Comparison of ENCODE assay signal across 13 cellular contexts in genomic region chr11:12815150-12815523, GRCh38.
A peak's percentile ranks its signal among the peaks of the same experiment; 100 is the strongest.
DNase-seq lines count a peak whose midpoint lies in the region; ATAC-seq and TF ChIP-seq lines count a peak whose summit lies in the region.
"Had no signal": no experiment of that assay in that cellular context is flagged by ENCODE, and none has a peak within 500 bp of the region (broad histone marks: within the 10 kb centered on the region; RNA-seq: fewer than 3 reads in every experiment).

No MANE protein-coding gene starts in this region.

- POLR2A ChIA-PET in AG04449 (lab: Yijun Ruan, JAX) = interaction anchor here (0.6 to 0.9 kb wide), 3 partner anchors 20 to 142 kb away, joined by 3 to 6 read pairs (median 4); no protein-coding TSS in a partner anchor

- H3K36me3 ChIP-seq in SJCRH30 (no peaks in the 10 kb centered on the region), rectal smooth muscle tissue (ENCODE audit: control insufficient read depth, insufficient read depth, low read length) (no peaks in the 10 kb centered on the region)

- H3K27me3 Mint-ChIP-seq in activated T-cell treated with anti-CD3 and anti-CD28 coated beads, Interleukin-2, amount 50 U/mL, for 72 hours (ENCODE audit: low read depth) = peaks cover 77% of the 10 kb centered on the region

- H3K27ac Mint-ChIP-seq in activated T-cell treated with anti-CD3 and anti-CD28 coated beads, Interleukin-2, amount 50 U/mL, for 72 hours = no peak overlapping the region

- no peak for TF ChIP-seq CTCF in AG04449 (IDR thresholded peaks at IDR 0.05; ENCODE audit: insufficient read depth, low read length, missing control alignments)

- no peak overlapping the region for H3K4me3 Mint-ChIP-seq in activated T-cell treated with anti-CD3 and anti-CD28 coated beads, Interleukin-2, amount 50 U/mL, for 72 hours

- H3K9me3 Mint-ChIP-seq in activated T-cell treated with anti-CD3 and anti-CD28 coated beads, Interleukin-2, amount 50 U/mL, for 72 hours = no peaks in the 10 kb centered on the region
- H3K9me3 Mint-ChIP-seq: CD14-positive monocyte had no signal

- H3K27me3 ChIP-seq in SJCRH30 (no peaks in the 10 kb centered on the region), rectal smooth muscle tissue (ENCODE audit: control insufficient read depth, insufficient read depth, low read length) (no peaks in the 10 kb centered on the region)

- CTCF ChIA-PET in AG04449 (lab: Yijun Ruan, JAX) = interaction anchor here (1.2 to 2.7 kb wide), 3 partner anchors 12 to 484 kb away, joined by 4 to 9 read pairs (median 6); no protein-coding TSS in a partner anchor

- peaks cover 16% of the 10 kb centered on the region for H3K4me1 Mint-ChIP-seq in activated T-cell treated with anti-CD3 and anti-CD28 coated beads, Interleukin-2, amount 50 U/mL, for 72 hours (ENCODE audit: low read depth)
- H3K4me1 Mint-ChIP-seq: CD14-positive monocyte had no signal

- H3K36me3 Mint-ChIP-seq in activated T-cell treated with anti-CD3 and anti-CD28 coated beads, Interleukin-2, amount 50 U/mL, for 72 hours (ENCODE audit: insufficient read depth in 2 of 2) = no peaks in the 10 kb centered on the region
- H3K36me3 Mint-ChIP-seq: CD14-positive monocyte had no signal

- H3K9me3 ChIP-seq in SJCRH30 (replicated peaks) = no peaks in the 10 kb centered on the region
- H3K9me3 ChIP-seq: mucosa of descending colon had no signal

- ATAC-seq in HG03378 (IDR thresholded peaks at IDR 0.05; ENCODE audit: unreplicated experiment) (no peak), GM21367 (IDR thresholded peaks at IDR 0.05; ENCODE audit: unreplicated experiment) (no peak)
- ATAC-seq in activated T-cell treated with anti-CD3 and anti-CD28 coated beads, Interleukin-2, amount 50 U/mL, for 72 hours (replicated peaks in 1 of 2) = no peak

- H3K4me3 ChIP-seq in AG04449 (ENCODE audit: low read depth, low read length) (peak overlapping the region; percentile 6; the same call in 1 of the 2 replicates), SJCRH30 (peak overlapping the region; percentile 27; the same call in 1 of the 2 replicates), rectal smooth muscle tissue (ENCODE audit: low read length) (peak overlapping the region; percentile 43)
- H3K4me3 ChIP-seq: mucosa of descending colon had no signal

- peaks cover 25% of the 10 kb centered on the region for H3K4me1 ChIP-seq in SJCRH30
- H3K4me1 ChIP-seq in rectal smooth muscle tissue (ENCODE audit: control insufficient read depth, insufficient read depth, low read length) = peaks cover 25% of the 10 kb centered on the region

- no peak overlapping the region for H3K9ac ChIP-seq in rectal smooth muscle tissue (ENCODE audit: low read length)

- H3K27ac ChIP-seq in SJCRH30 (peak overlapping the region; percentile 31), rectal smooth muscle tissue (ENCODE audit: low read depth, low read length) (peak overlapping the region; percentile 71)

- DNase-seq in AG04449 (ENCODE audit: low read depth, low spot score) (no peak), SJCRH30 (no peak), fibroblast of gingiva (ENCODE audit: low read depth) (peak; percentile 47)
- DNase-seq in activated effector memory CD4-positive, alpha-beta T cell treated with Interleukin-2 at 50 U/mL for 16 hours = no peak
- DNase-seq in activated T-cell treated with anti-CD3 and anti-CD28 coated beads, Interleukin-2, amount 50 U/mL, for 72 hours = no peak
- DNase-seq: cerebellar nuclear complex, GOT3, KG1, mucosa of descending colon had no signal
